In the genomic region with DNA sequence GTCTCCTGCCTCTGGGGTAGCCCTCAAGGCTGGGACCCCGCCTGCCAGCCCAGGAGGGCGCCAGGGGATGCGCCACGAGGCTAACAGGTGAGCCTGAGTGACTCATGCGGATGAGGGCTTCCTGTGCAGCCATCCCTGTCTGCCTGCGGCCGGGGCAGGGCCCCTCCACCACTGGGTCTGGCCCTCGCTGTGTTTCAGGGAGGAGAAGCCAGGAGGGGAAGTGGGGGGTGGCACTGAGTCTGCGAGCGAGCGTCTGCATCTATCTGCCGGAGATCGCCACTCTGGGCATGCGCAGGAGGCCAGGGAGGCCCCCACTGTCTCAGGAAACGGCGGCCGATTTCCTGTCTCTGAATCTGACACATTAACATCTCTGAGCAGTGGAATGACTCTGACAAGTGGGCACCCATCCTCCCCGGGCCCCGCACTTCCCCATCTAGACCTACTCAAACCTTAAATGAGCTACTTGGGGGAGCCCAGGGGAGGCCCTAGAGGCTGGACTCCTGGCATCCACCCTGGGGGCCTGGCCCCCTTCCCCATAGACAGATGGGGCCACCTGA, we compare ENCODE assay signal across 8 cellular contexts. TPM values are rescaled to one million over a fixed set of nuclear protein-coding genes. Genes with fewer than 3 reads are reported as not detected.
DNase-seq lines count a peak whose midpoint lies in the region; ATAC-seq and TF ChIP-seq lines count a peak whose summit lies in the region.
"Had no signal": no experiment of that assay in that cellular context is flagged by ENCODE, and none has a peak within 500 bp of the region (broad histone marks: within the 10 kb centered on the region; RNA-seq: fewer than 3 reads in every experiment).

No MANE protein-coding gene starts in this region.

- H3K9me3 Mint-ChIP-seq in activated CD8-positive, alpha-beta T cell treated with anti-CD3 and anti-CD28 coated beads, Interleukin-2, amount 10 ng/mL, durations not matched to agents 7 days and 5 days (ENCODE audit: insufficient read depth) = no peaks in the 10 kb centered on the region
- H3K9me3 Mint-ChIP-seq in endothelial cell (ENCODE audit: unreplicated experiment) = no peaks in the 10 kb centered on the region

- peak overlapping the region; percentile 69 for H3K4me3 Mint-ChIP-seq in activated CD8-positive, alpha-beta T cell treated with anti-CD3 and anti-CD28 coated beads, Interleukin-2, amount 10 ng/mL, durations not matched to agents 7 days and 5 days
- no peak overlapping the region for H3K4me3 Mint-ChIP-seq in endothelial cell (ENCODE audit: unreplicated experiment)

- H3K4me1 Mint-ChIP-seq in activated CD8-positive, alpha-beta T cell treated with anti-CD3 and anti-CD28 coated beads, Interleukin-2, amount 10 ng/mL, durations not matched to agents 7 days and 5 days (ENCODE audit: low read depth) = peaks cover 86% of the 10 kb centered on the region
- peaks cover 18% of the 10 kb centered on the region for H3K4me1 Mint-ChIP-seq in endothelial cell (ENCODE audit: unreplicated experiment)

- CTCF ChIA-PET in activated CD8-positive, alpha-beta T cell treated with anti-CD3 and anti-CD28 coated beads, Interleukin-2, amount 10 ng/mL, durations not matched to agents 7 days and 5 days (lab: Charles Lee) = interaction anchor here (0.6 to 2.7 kb wide), 6 partner anchors 14 to 73 kb away, joined by 3 to 9 read pairs (median 4); a partner anchor contains a TSS

- TF ChIP-seq CTCF in endothelial cell (IDR thresholded peaks at IDR 0.05; ENCODE audit: unreplicated experiment) = no peak

- ATAC-seq in GM18867 (IDR thresholded peaks at IDR 0.05; ENCODE audit: unreplicated experiment) (peak; percentile 77), HG03025 (IDR thresholded peaks at IDR 0.05; ENCODE audit: low FRiP score, unreplicated experiment) (peak; percentile 57)
- ATAC-seq in activated CD8-positive, alpha-beta T cell treated with anti-CD3 and anti-CD28 coated beads, Interleukin-2, amount 10 ng/mL, durations not matched to agents 7 days and 5 days = peak; percentile 94

- POLR2A ChIA-PET in activated CD8-positive, alpha-beta T cell treated with anti-CD3 and anti-CD28 coated beads, Interleukin-2, amount 10 ng/mL, durations not matched to agents 7 days and 5 days (lab: Charles Lee) = interaction anchor here (0.8 to 5.3 kb wide), 8 partner anchors 10 to 45 kb away, joined by 3 to 56 read pairs (median 5); a partner anchor contains a TSS

- peaks cover 38% of the 10 kb centered on the region for H3K36me3 Mint-ChIP-seq in activated CD8-positive, alpha-beta T cell treated with anti-CD3 and anti-CD28 coated beads, Interleukin-2, amount 10 ng/mL, durations not matched to agents 7 days and 5 days (ENCODE audit: low read depth)
- H3K36me3 Mint-ChIP-seq in endothelial cell (ENCODE audit: low read depth, unreplicated experiment) = peaks cover 12% of the 10 kb centered on the region

- DNase-seq in NCI-H510A (lab: John Stamatoyannopoulos, UW) = peak; percentile 83
- DNase-seq in activated CD8-positive, alpha-beta T cell treated with anti-CD3 and anti-CD28 coated beads, Interleukin-2, amount 10 ng/mL, durations not matched to agents 7 days and 5 days = peak; percentile 100
- DNase-seq in endothelial cell (ENCODE audit: low spot score) = peak; percentile 82
- peak; percentile 56 for DNase-seq in midbrain (lab: John Stamatoyannopoulos, UW)
- DNase-seq in stimulated activated CD8-positive, alpha-beta memory T cell treated with anti-CD3 and anti-CD28 coated beads, Interleukin-4, amount 100 ng/mL, for 4 hours (ENCODE audit: low read depth in 2 of 2, low spot score in 1 of 2) = peak; percentile 97

- no peaks in the 10 kb centered on the region for H3K27me3 Mint-ChIP-seq in activated CD8-positive, alpha-beta T cell treated with anti-CD3 and anti-CD28 coated beads, Interleukin-2, amount 10 ng/mL, durations not matched to agents 7 days and 5 days (ENCODE audit: low read depth)
- H3K27me3 Mint-ChIP-seq in endothelial cell (ENCODE audit: unreplicated experiment) = peaks cover 17% of the 10 kb centered on the region

- H3K27ac Mint-ChIP-seq in activated CD8-positive, alpha-beta T cell treated with anti-CD3 and anti-CD28 coated beads, Interleukin-2, amount 10 ng/mL, durations not matched to agents 7 days and 5 days = peak overlapping the region; percentile 98
- H3K27ac Mint-ChIP-seq in endothelial cell (ENCODE audit: unreplicated experiment) = peak overlapping the region; percentile 82

RNA-seq across cellular contexts. Expression of a gene that starts 19.7 kb away (rescaled TPM):
- 10 to 100 TPM; 15.9 to 17.7 TPM for total RNA-seq in activated CD8-positive, alpha-beta T cell treated with anti-CD3 and anti-CD28 coated beads, Interleukin-2, amount 10 ng/mL, durations not matched to agents 7 days and 5 days
- total RNA-seq in endothelial cell (ENCODE audit: unreplicated experiment) = 16.2 TPM

RNA-seq across cellular contexts. Expression of a gene that starts 34.1 kb away (rescaled TPM):
- 100 to 1,000 TPM in 1 of 2 experiments, 10 to 100 TPM in 1; 90.1 to 104 TPM for total RNA-seq in activated CD8-positive, alpha-beta T cell treated with anti-CD3 and anti-CD28 coated beads, Interleukin-2, amount 10 ng/mL, durations not matched to agents 7 days and 5 days
- total RNA-seq in endothelial cell (ENCODE audit: unreplicated experiment) = 53.0 TPM

RNA-seq across cellular contexts. Expression of a gene that starts 41.5 kb away (rescaled TPM):
- total RNA-seq in activated CD8-positive, alpha-beta T cell treated with anti-CD3 and anti-CD28 coated beads, Interleukin-2, amount 10 ng/mL, durations not matched to agents 7 days and 5 days = not detected
- total RNA-seq in endothelial cell (ENCODE audit: unreplicated experiment) = not detected
- total RNA-seq: subcutaneous adipose tissue had no signal

RNA-seq across cellular contexts. Expression of a gene that starts 45.1 kb away (rescaled TPM):
- total RNA-seq in activated CD8-positive, alpha-beta T cell treated with anti-CD3 and anti-CD28 coated beads, Interleukin-2, amount 10 ng/mL, durations not matched to agents 7 days and 5 days = 10 to 100 TPM; 39.7 to 39.8 TPM
- 6.3 TPM for total RNA-seq in endothelial cell (ENCODE audit: unreplicated experiment)

RNA-seq across cellular contexts. Expression of a gene that starts 48.2 kb away (rescaled TPM):
- total RNA-seq in activated CD8-positive, alpha-beta T cell treated with anti-CD3 and anti-CD28 coated beads, Interleukin-2, amount 10 ng/mL, durations not matched to agents 7 days and 5 days = 1 to 10 TPM in 1 of 2 experiments, under 1 TPM in 1; 0.11 to 1.3 TPM
- total RNA-seq in endothelial cell (ENCODE audit: unreplicated experiment) = not detected

Comparison
In these comparisons a context has a peak if more than half of its experiments do, and no peak if none do; other contexts are left out.
1. Peak in every context shown above with its lines: DNase-seq and ATAC-seq.